In the genomic region with DNA sequence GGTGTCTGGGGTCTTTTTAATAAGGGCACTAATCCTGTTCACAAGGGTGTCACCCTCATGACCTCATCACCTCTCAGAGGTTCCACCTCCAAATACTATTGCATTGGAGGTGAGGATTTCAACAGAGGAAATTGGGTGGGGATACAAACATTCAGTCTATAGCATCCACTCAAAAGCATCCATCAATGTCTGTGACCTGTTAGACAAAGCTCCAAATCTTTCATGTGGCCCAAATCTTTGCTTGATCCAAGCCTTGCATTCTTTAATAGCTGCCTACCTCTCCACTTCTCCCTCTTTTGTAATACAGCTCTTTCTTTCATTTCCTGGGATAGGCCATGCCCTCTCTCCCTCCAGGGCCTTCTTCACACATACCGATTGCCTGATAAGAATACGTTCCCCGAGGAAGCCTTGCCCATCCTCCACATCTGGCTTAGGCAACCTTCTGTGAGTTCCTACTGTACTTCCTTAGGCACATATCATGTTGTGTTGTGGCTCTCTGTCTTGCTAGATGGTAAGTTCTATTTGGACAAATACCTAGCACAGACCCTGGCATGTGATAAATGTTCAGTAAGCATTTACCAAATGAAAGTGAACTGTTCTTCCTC, we compare ENCODE assay signal across 21 cellular contexts.
A peak's percentile ranks its signal among the peaks of the same experiment; 100 is the strongest.
DNase-seq lines count a peak whose midpoint lies in the region; ATAC-seq, FAIRE-seq and TF ChIP-seq lines count a peak whose summit lies in the region.
"Had no signal": no experiment of that assay in that cellular context is flagged by ENCODE, and none has a peak within 500 bp of the region (broad histone marks: within the 10 kb centered on the region; RNA-seq: fewer than 3 reads in every experiment).

No MANE protein-coding gene starts in this region.

- in situ Hi-C loops in K562 (cut with MboI), result no loop called here

- H3K4me3 ChIP-seq in K562 (no peak overlapping the region), hepatocyte (no peak overlapping the region)
- H3K4me3 ChIP-seq: breast epithelium, lower lobe of right lung, right atrium auricular region, SK-N-MC had no signal

- H3K9me3 Mint-ChIP-seq in T-helper 1 cell treated with Interleukin-12 subunit alpha and Interleukin-12 subunit beta and Interleukin-4 antibody, amounts not matched to agents 30 μg/mL and 1 μg/mL, for 36 hours, result no peaks in the 10 kb centered on the region
- H3K9me3 Mint-ChIP-seq in HFFc6, result no peaks in the 10 kb centered on the region
- peaks cover 3% of the 10 kb centered on the region for H3K9me3 Mint-ChIP-seq in natural killer cell treated with Interleukin-12 subunit alpha and Interleukin-12 subunit beta and Interleukin-15 and Interleukin-18, amount 100 ng/mL, for 72 hours

- intact Hi-C loops in K562 (cut with micrococcal nuclease), result no loop called here

- peak overlapping the region; percentile 86 for H3K27ac Mint-ChIP-seq in T-helper 1 cell treated with Interleukin-12 subunit alpha and Interleukin-12 subunit beta and Interleukin-4 antibody, amounts not matched to agents 30 μg/mL and 1 μg/mL, for 36 hours
- H3K27ac Mint-ChIP-seq in HFFc6, result peak overlapping the region; percentile 48
- peak overlapping the region; percentile 53 to 90 for H3K27ac Mint-ChIP-seq in natural killer cell treated with Interleukin-12 subunit alpha and Interleukin-12 subunit beta and Interleukin-15 and Interleukin-18, amount 100 ng/mL, for 72 hours

- H3K27me3 Mint-ChIP-seq in T-helper 1 cell treated with Interleukin-12 subunit alpha and Interleukin-12 subunit beta and Interleukin-4 antibody, amounts not matched to agents 30 μg/mL and 1 μg/mL, for 36 hours (ENCODE audit: low read depth), result no peaks in the 10 kb centered on the region
- H3K27me3 Mint-ChIP-seq in HFFc6 (ENCODE audit: insufficient read depth), result no peaks in the 10 kb centered on the region; the same call in 1 of the 2 replicates
- no peaks in the 10 kb centered on the region for H3K27me3 Mint-ChIP-seq in natural killer cell treated with Interleukin-12 subunit alpha and Interleukin-12 subunit beta and Interleukin-15 and Interleukin-18, amount 100 ng/mL, for 72 hours

- DNase-seq in T-helper 1 cell, result no peak
- no peak for DNase-seq in HFFc6
- no peak for DNase-seq in K562 (ENCODE audit: extremely low read depth in 1 of 4, low spot score in 3 of 4)
- DNase-seq in natural killer cell treated with Interleukin-12 subunit alpha and Interleukin-12 subunit beta and Interleukin-15 and Interleukin-18, amount 100 ng/mL, for 72 hours (ENCODE audit: low spot score), result no peak
- DNase-seq in hepatocyte (ENCODE audit: low spot score), result no peak
- DNase-seq in NCI-H1436 (lab: John Stamatoyannopoulos, UW), result no peak
- DNase-seq: activated CD8-positive, alpha-beta memory T cell treated with anti-CD3 and anti-CD28 coated beads for 24 hours; activated gamma-delta T cell treated with Interleukin-2 at 50 U/mL for 16 hours; effector CD8-positive, alpha-beta T cell; GOT3; lower lobe of right lung; NCI-H1694 treated with DMSO at 0.1 percent for 48 hours; NCI-H69; PC-3 had no signal

- no peaks in the 10 kb centered on the region for H3K9me3 ChIP-seq in K562 (replicated peaks; ENCODE audit: control insufficient read depth, insufficient read depth, low read depth, low read length)
- no peaks in the 10 kb centered on the region for H3K9me3 ChIP-seq in hepatocyte (ENCODE audit: low read depth)
- H3K9me3 ChIP-seq: breast epithelium, lower lobe of right lung, right atrium auricular region had no signal

- H2AFZ ChIP-seq in K562 (ENCODE audit: low read depth, low read length) (no peak overlapping the region), hepatocyte (no peak overlapping the region)

- TF ChIP-seq CTCF in HFFc6 (IDR thresholded peaks at IDR 0.05) (no peak), K562 (IDR thresholded peaks at IDR 0.05 in 2 of 3, conservative IDR thresholded peaks at IDR 0.05 in 1 of 3; ENCODE audit: insufficient read depth in 2 of 3, low read depth in 1 of 3, low read length in 3 of 3) (no peak), hepatocyte (IDR thresholded peaks at IDR 0.05; ENCODE audit: poor library complexity) (no peak)

- no peaks in the 10 kb centered on the region for H3K9me1 ChIP-seq in K562 (ENCODE audit: control insufficient read depth, insufficient read depth, low read length)

- H3K4me1 Mint-ChIP-seq in T-helper 1 cell treated with Interleukin-12 subunit alpha and Interleukin-12 subunit beta and Interleukin-4 antibody, amounts not matched to agents 30 μg/mL and 1 μg/mL, for 36 hours (ENCODE audit: low read depth), result peaks cover 33% of the 10 kb centered on the region
- peaks cover 48% of the 10 kb centered on the region for H3K4me1 Mint-ChIP-seq in HFFc6 (ENCODE audit: low read depth)
- peaks cover 33 to 37% of the 10 kb centered on the region in 2 donors for H3K4me1 Mint-ChIP-seq in natural killer cell treated with Interleukin-12 subunit alpha and Interleukin-12 subunit beta and Interleukin-15 and Interleukin-18, amount 100 ng/mL, for 72 hours (ENCODE audit: low read depth in 2 of 2)

- no TSS peak for BruUV-seq in K562 (replicated peaks; lab: Mats Ljungman, UMichigan)

- H3K36me3 Mint-ChIP-seq in T-helper 1 cell treated with Interleukin-12 subunit alpha and Interleukin-12 subunit beta and Interleukin-4 antibody, amounts not matched to agents 30 μg/mL and 1 μg/mL, for 36 hours (ENCODE audit: low read depth), result peaks cover 10% of the 10 kb centered on the region
- H3K36me3 Mint-ChIP-seq in HFFc6 (ENCODE audit: low read depth), result peaks cover 16% of the 10 kb centered on the region; the same call in 1 of the 2 replicates
- H3K36me3 Mint-ChIP-seq in natural killer cell treated with Interleukin-12 subunit alpha and Interleukin-12 subunit beta and Interleukin-15 and Interleukin-18, amount 100 ng/mL, for 72 hours, result peaks cover 4% of the 10 kb centered on the region

- 3% methylated on average over 3 of the region's 3 CpGs for WGBS in K562 (ENCODE audit: insufficient coverage, low coverage, missing lambda C conversion rate)
- 20% methylated on average over 3 of the region's 3 CpGs for WGBS in hepatocyte (ENCODE audit: low lambda C conversion rate, missing lambda C conversion rate)

- POLR2A ChIA-PET in K562 (lab: Yijun Ruan, JAX), result interaction anchor here (0.5 to 1.6 kb wide), 2 partner anchors 12 to 14 kb away, joined by 3 to 5 read pairs; no protein-coding TSS in a partner anchor

- TF ChIP-seq POLR2A in K562 (conservative IDR thresholded peaks at IDR 0.05), result no peak

- H3K27me3 ChIP-seq in K562 (ENCODE audit: control insufficient read depth in 2 of 2, insufficient read depth in 2 of 2, low read length in 2 of 2) (no peaks in the 10 kb centered on the region), hepatocyte (no peaks in the 10 kb centered on the region)
- H3K27me3 ChIP-seq: breast epithelium, right atrium auricular region had no signal

- H3K9me2 ChIP-seq in hepatocyte (replicated peaks; ENCODE audit: insufficient read depth), result no peaks in the 10 kb centered on the region

- CTCF ChIA-PET in K562 (lab: Yijun Ruan, JAX; ENCODE audit: low intra/inter-chr PET ratio), result no interaction called here

- no peak overlapping the region for H3K4me3 Mint-ChIP-seq in T-helper 1 cell treated with Interleukin-12 subunit alpha and Interleukin-12 subunit beta and Interleukin-4 antibody, amounts not matched to agents 30 μg/mL and 1 μg/mL, for 36 hours
- peak overlapping the region; percentile 23; the same call in 1 of the 2 replicates for H3K4me3 Mint-ChIP-seq in HFFc6
- H3K4me3 Mint-ChIP-seq in natural killer cell treated with Interleukin-12 subunit alpha and Interleukin-12 subunit beta and Interleukin-15 and Interleukin-18, amount 100 ng/mL, for 72 hours, result no peak overlapping the region

- no peak overlapping the region for H3K27ac ChIP-seq in K562 (ENCODE audit: extremely low read depth, low read depth, low read length)
- H3K27ac ChIP-seq in hepatocyte, result no peak overlapping the region
- H3K27ac ChIP-seq: 22Rv1, C4-2B, SK-N-MC had no signal

- no peaks in the 10 kb centered on the region for H3K79me2 ChIP-seq in K562 (ENCODE audit: control insufficient read depth, insufficient read depth, low read length)
- no peaks in the 10 kb centered on the region for H3K79me2 ChIP-seq in hepatocyte

- H3K9ac ChIP-seq in K562 (ENCODE audit: insufficient read depth in 1 of 2, low read depth in 2 of 2, low read length in 2 of 2), result no peak overlapping the region

- no peak for TF ChIP-seq EP300 in K562 (IDR thresholded peaks at IDR 0.05; ENCODE audit: low read length)

- H3K4me1 ChIP-seq in K562 (replicated peaks in 1 of 2; ENCODE audit: control insufficient read depth in 2 of 2, insufficient read depth in 2 of 2, low read length in 2 of 2) (peaks cover 0 to 23% of the 10 kb centered on the region in 2 experiments; a peak in 4 of 5 replicates), hepatocyte (ENCODE audit: insufficient read depth) (peaks cover 3% of the 10 kb centered on the region)
- H3K4me1 ChIP-seq: breast epithelium had no signal

- H4K20me1 ChIP-seq in K562 (replicated peaks; ENCODE audit: control insufficient read depth, insufficient read depth, low read length), result no peaks in the 10 kb centered on the region
- H4K20me1 ChIP-seq in hepatocyte (ENCODE audit: insufficient read depth, poor library complexity, severe bottlenecking), result no peaks in the 10 kb centered on the region

- H3K4me2 ChIP-seq in K562 (ENCODE audit: insufficient read depth, low read length), result no peak overlapping the region
- no peak overlapping the region for H3K4me2 ChIP-seq in hepatocyte

- H3K36me3 ChIP-seq in K562 (ENCODE audit: control insufficient read depth, insufficient read depth, low read length) (no peaks in the 10 kb centered on the region), hepatocyte (replicated peaks; ENCODE audit: insufficient read depth, low read depth) (no peaks in the 10 kb centered on the region)
- H3K36me3 ChIP-seq: breast epithelium, lower lobe of right lung, right atrium auricular region had no signal

- no peak for ATAC-seq in K562
- no peak for ATAC-seq in natural killer cell treated with Interleukin-12 subunit alpha and Interleukin-12 subunit beta and Interleukin-15 and Interleukin-18, amount 100 ng/mL, for 72 hours
- no peak for ATAC-seq in HG03095 (IDR thresholded peaks at IDR 0.05; ENCODE audit: unreplicated experiment)
- ATAC-seq: PC-3 had no signal

- no peak for TF ChIP-seq RAD21 in K562 (CRISPR knock-in tag; conservative IDR thresholded peaks at IDR 0.05 in 1 of 2, IDR thresholded peaks at IDR 0.05 in 1 of 2)

- FAIRE-seq in K562 (lab: Jason Lieb, UNC), result no peak

TF ChIP-seq in K562, 482 proteins besides CTCF, POLR2A, EP300 and RAD21 (continues in another document):
- no peak for TF ChIP-seq ZNF175 (CRISPR knock-in tag; IDR thresholded peaks at IDR 0.05; ENCODE audit: low read depth)
